Comparison of ENCODE assay signal across 1 cellular context in the genomic region with DNA sequence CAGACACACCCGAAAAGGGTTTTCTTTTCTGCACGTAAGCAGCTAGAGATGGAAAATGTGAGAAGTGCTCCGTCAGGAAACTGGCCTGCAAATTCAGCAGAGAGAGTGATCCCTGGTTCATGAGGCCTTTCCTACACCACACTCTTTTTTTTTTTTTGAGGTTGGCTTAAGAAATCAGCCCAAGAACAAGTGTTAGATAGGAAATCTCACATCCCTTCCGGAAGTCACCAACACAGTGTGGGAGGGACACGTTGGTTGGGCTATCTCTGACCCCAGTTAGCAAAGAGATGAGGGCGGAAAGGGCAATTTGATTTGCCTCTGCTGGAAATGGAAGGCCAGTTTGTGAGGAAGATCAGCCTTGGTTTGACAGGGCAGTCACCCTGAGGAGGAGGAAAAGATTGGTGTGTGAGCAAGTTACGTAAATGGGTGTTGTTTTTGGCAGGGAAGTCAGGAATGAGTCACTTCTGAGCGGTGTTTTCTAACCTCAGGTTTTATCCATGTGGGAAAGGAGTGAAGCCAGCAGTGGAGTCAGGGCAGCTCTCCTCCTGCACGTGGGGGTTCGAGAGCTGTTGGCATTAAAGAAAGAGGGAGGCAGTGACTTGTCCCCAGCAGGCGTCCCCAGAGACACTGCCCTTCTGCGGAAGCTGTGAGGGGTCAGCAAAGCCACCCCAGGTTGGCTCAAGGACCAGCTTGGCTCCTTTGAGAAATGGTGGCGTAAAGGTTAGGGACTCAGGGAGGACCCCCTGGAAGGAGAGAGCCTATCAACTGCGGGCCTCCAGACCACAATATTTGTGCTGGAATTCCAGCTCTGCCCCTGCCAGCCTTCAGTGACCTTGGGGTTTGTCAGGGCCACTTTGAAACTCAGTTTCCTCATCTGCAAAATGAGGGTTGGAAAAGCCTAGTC.
TF ChIP-seq lines count a peak whose summit lies in the region.

No MANE protein-coding gene starts in this region.

TF ChIP-seq in K562, 482 proteins besides CTCF, POLR2A, EP300 and RAD21 (continued from another document and continues in another):
- TF ChIP-seq POLR3G (IDR thresholded peaks at IDR 0.05; ENCODE audit: extremely low read depth, insufficient read length, insufficient replicate concordance) (no peak), TAF9B (IDR thresholded peaks at IDR 0.05; ENCODE audit: partially characterized antibody) (peak; percentile 81), RUNX1 (IDR thresholded peaks at IDR 0.05; ENCODE audit: low read depth) (0 out of 2 replicates have a peak, but pooled peaks have one; percentile 19), COPS2 (conservative IDR thresholded peaks at IDR 0.05) (no peak), MAFG (tag; conservative IDR thresholded peaks at IDR 0.05) (no peak), ELF1 (tag; IDR thresholded peaks at IDR 0.05) (peak; percentile 84), ZNF23 (CRISPR knock-in tag; IDR thresholded peaks at IDR 0.05) (peak; percentile 18; the same call in 1 of the 2 replicates), ETS2 (tag; IDR thresholded peaks at IDR 0.05; ENCODE audit: borderline replicate concordance, poor library complexity, severe bottlenecking) (no peak), NELFE (IDR thresholded peaks at IDR 0.05; ENCODE audit: insufficient read depth, insufficient read length) (no peak), SAFB2 (IDR thresholded peaks at IDR 0.05; ENCODE audit: borderline replicate concordance, low read depth, low read length, severe bottlenecking) (no peak), BRF1 (IDR thresholded peaks at IDR 0.05; ENCODE audit: borderline replicate concordance, extremely low read depth, insufficient read length) (no peak), ZNF174 (CRISPR knock-in tag; IDR thresholded peaks at IDR 0.05) (no peak), TSC22D4 (tag; IDR thresholded peaks at IDR 0.05) (no peak), ESRRA (IDR thresholded peaks at IDR 0.05; ENCODE audit: borderline replicate concordance, low read depth) (peak; percentile 53; the same call in 1 of the 2 replicates), FOXP1 (CRISPR knock-in tag; IDR thresholded peaks at IDR 0.05) (peak; percentile 40; the same call in 1 of the 2 replicates), GABPA (tag; conservative IDR thresholded peaks at IDR 0.05; ENCODE audit: low read depth) (peak; percentile 86), ZFP30 (CRISPR knock-in tag; IDR thresholded peaks at IDR 0.05; ENCODE audit: borderline replicate concordance) (no peak), SIX5 (IDR thresholded peaks at IDR 0.05; ENCODE audit: borderline replicate concordance in 1 of 2, insufficient read depth in 1 of 2, low read depth in 1 of 2, low read length in 2 of 2) (no peak), MTA3 (IDR thresholded peaks at IDR 0.05; ENCODE audit: borderline replicate concordance) (0 out of 2 replicates have a peak, but pooled peaks have one; percentile 58), CTBP1 (IDR thresholded peaks at IDR 0.05; ENCODE audit: borderline replicate concordance) (peak; percentile 72), ARHGAP35 (IDR thresholded peaks at IDR 0.05; ENCODE audit: partially characterized antibody) (no peak), KDM5B (IDR thresholded peaks at IDR 0.05; ENCODE audit: insufficient replicate concordance, low read depth, low read length) (peak; percentile 33), ZBED1 (IDR thresholded peaks at IDR 0.05) (peak; percentile 55; the same call in 1 of the 2 replicates), ZNF239 (CRISPR knock-in tag; IDR thresholded peaks at IDR 0.05) (peak; percentile 66; the same call in 1 of the 2 replicates), ZNF584 (CRISPR knock-in tag; IDR thresholded peaks at IDR 0.05; ENCODE audit: low read depth) (peak; percentile 89), MTA2 (IDR thresholded peaks at IDR 0.05; ENCODE audit: low read depth) (peak; percentile 53), ZKSCAN3 (CRISPR knock-in tag; IDR thresholded peaks at IDR 0.05) (peak; percentile 95), ZNF140 (CRISPR knock-in tag; IDR thresholded peaks at IDR 0.05) (no peak), HDAC3 (IDR thresholded peaks at IDR 0.05; ENCODE audit: borderline replicate concordance, partially characterized antibody) (peak; percentile 90), CBX1 (IDR thresholded peaks at IDR 0.05; ENCODE audit: low read depth) (no peak), NFIC (IDR thresholded peaks at IDR 0.05) (peak; percentile 95), ETV6 (IDR thresholded peaks at IDR 0.05; ENCODE audit: borderline replicate concordance in 1 of 2, low read depth in 2 of 2, low read length in 1 of 2) (peak; percentile 92 to 99), ETV6 (CRISPR knock-in tag; IDR thresholded peaks at IDR 0.05; ENCODE audit: borderline replicate concordance) (no peak), ZNF764 (CRISPR knock-in tag; IDR thresholded peaks at IDR 0.05; ENCODE audit: low read depth) (no peak), GATAD2B (IDR thresholded peaks at IDR 0.05; ENCODE audit: borderline replicate concordance) (peak; percentile 85), TCF7 (IDR thresholded peaks at IDR 0.05; ENCODE audit: borderline replicate concordance) (0 out of 2 replicates have a peak, but pooled peaks have one; percentile 45), KLF13 (tag; IDR thresholded peaks at IDR 0.05; ENCODE audit: borderline replicate concordance, low read depth) (0 out of 2 replicates have a peak, but pooled peaks have one; percentile 28)
- TF ChIP-seq, protein P1, sequence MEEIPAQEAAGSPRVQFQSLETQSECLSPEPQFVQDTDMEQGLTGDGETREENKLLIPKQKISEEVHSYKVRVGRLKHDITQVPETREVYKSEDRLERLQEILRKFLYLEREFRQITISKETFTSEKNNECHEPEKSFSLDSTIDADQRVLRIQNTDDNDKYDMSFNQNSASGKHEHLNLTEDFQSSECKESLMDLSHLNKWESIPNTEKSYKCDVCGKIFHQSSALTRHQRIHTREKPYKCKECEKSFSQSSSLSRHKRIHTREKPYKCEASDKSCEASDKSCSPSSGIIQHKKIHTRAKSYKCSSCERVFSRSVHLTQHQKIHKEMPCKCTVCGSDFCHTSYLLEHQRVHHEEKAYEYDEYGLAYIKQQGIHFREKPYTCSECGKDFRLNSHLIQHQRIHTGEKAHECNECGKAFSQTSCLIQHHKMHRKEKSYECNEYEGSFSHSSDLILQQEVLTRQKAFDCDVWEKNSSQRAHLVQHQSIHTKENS (CRISPR knock-in tag; IDR thresholded peaks at IDR 0.05): no peak
- TF ChIP-seq, protein P2, sequence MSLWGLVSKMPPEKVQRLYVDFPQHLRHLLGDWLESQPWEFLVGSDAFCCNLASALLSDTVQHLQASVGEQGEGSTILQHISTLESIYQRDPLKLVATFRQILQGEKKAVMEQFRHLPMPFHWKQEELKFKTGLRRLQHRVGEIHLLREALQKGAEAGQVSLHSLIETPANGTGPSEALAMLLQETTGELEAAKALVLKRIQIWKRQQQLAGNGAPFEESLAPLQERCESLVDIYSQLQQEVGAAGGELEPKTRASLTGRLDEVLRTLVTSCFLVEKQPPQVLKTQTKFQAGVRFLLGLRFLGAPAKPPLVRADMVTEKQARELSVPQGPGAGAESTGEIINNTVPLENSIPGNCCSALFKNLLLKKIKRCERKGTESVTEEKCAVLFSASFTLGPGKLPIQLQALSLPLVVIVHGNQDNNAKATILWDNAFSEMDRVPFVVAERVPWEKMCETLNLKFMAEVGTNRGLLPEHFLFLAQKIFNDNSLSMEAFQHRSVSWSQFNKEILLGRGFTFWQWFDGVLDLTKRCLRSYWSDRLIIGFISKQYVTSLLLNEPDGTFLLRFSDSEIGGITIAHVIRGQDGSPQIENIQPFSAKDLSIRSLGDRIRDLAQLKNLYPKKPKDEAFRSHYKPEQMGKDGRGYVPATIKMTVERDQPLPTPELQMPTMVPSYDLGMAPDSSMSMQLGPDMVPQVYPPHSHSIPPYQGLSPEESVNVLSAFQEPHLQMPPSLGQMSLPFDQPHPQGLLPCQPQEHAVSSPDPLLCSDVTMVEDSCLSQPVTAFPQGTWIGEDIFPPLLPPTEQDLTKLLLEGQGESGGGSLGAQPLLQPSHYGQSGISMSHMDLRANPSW (CRISPR knock-in tag; IDR thresholded peaks at IDR 0.05): no peak
- TF ChIP-seq, protein P3, sequence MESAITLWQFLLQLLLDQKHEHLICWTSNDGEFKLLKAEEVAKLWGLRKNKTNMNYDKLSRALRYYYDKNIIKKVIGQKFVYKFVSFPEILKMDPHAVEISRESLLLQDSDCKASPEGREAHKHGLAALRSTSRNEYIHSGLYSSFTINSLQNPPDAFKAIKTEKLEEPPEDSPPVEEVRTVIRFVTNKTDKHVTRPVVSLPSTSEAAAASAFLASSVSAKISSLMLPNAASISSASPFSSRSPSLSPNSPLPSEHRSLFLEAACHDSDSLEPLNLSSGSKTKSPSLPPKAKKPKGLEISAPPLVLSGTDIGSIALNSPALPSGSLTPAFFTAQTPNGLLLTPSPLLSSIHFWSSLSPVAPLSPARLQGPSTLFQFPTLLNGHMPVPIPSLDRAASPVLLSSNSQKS (CRISPR knock-in tag; IDR thresholded peaks at IDR 0.05): no peak
- TF ChIP-seq, protein P4, sequence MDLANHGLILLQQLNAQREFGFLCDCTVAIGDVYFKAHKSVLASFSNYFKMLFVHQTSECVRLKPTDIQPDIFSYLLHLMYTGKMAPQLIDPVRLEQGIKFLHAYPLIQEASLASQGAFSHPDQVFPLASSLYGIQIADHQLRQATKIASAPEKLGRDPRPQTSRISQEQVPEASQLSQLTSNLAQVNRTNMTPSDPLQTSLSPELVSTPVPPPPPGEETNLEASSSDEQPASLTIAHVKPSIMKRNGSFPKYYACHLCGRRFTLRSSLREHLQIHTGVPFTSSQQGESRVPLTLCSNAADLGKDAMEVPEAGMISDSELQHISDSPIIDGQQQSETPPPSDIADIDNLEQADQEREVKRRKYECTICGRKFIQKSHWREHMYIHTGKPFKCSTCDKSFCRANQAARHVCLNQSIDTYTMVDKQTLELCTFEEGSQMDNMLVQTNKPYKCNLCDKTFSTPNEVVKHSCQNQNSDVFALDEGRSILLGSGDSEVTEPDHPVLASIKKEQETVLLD (IDR thresholded peaks at IDR 0.05): peak; percentile 88
- TF ChIP-seq, protein P5, sequence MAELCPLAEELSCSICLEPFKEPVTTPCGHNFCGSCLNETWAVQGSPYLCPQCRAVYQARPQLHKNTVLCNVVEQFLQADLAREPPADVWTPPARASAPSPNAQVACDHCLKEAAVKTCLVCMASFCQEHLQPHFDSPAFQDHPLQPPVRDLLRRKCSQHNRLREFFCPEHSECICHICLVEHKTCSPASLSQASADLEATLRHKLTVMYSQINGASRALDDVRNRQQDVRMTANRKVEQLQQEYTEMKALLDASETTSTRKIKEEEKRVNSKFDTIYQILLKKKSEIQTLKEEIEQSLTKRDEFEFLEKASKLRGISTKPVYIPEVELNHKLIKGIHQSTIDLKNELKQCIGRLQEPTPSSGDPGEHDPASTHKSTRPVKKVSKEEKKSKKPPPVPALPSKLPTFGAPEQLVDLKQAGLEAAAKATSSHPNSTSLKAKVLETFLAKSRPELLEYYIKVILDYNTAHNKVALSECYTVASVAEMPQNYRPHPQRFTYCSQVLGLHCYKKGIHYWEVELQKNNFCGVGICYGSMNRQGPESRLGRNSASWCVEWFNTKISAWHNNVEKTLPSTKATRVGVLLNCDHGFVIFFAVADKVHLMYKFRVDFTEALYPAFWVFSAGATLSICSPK (IDR thresholded peaks at IDR 0.05; ENCODE audit: borderline replicate concordance): no peak
- TF ChIP-seq, protein P6, sequence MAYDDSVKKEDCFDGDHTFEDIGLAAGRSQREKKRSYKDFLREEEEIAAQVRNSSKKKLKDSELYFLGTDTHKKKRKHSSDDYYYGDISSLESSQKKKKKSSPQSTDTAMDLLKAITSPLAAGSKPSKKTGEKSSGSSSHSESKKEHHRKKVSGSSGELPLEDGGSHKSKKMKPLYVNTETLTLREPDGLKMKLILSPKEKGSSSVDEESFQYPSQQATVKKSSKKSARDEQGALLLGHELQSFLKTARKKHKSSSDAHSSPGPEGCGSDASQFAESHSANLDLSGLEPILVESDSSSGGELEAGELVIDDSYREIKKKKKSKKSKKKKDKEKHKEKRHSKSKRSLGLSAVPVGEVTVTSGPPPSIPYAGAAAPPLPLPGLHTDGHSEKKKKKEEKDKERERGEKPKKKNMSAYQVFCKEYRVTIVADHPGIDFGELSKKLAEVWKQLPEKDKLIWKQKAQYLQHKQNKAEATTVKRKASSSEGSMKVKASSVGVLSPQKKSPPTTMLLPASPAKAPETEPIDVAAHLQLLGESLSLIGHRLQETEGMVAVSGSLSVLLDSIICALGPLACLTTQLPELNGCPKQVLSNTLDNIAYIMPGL (CRISPR knock-in tag; IDR thresholded peaks at IDR 0.05): no peak
- TF ChIP-seq, protein P7, sequence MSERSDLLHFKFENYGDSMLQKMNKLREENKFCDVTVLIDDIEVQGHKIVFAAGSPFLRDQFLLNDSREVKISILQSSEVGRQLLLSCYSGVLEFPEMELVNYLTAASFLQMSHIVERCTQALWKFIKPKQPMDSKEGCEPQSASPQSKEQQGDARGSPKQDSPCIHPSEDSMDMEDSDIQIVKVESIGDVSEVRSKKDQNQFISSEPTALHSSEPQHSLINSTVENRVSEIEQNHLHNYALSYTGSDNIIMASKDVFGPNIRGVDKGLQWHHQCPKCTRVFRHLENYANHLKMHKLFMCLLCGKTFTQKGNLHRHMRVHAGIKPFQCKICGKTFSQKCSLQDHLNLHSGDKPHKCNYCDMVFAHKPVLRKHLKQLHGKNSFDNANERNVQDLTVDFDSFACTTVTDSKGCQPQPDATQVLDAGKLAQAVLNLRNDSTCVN (CRISPR knock-in tag; IDR thresholded peaks at IDR 0.05): peak; percentile 65; the same call in 1 of the 2 replicates
- TF ChIP-seq, protein P8, sequence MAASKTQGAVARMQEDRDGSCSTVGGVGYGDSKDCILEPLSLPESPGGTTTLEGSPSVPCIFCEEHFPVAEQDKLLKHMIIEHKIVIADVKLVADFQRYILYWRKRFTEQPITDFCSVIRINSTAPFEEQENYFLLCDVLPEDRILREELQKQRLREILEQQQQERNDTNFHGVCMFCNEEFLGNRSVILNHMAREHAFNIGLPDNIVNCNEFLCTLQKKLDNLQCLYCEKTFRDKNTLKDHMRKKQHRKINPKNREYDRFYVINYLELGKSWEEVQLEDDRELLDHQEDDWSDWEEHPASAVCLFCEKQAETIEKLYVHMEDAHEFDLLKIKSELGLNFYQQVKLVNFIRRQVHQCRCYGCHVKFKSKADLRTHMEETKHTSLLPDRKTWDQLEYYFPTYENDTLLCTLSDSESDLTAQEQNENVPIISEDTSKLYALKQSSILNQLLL (CRISPR knock-in tag; IDR thresholded peaks at IDR 0.05; ENCODE audit: borderline replicate concordance): no peak
- TF ChIP-seq, protein P9, sequence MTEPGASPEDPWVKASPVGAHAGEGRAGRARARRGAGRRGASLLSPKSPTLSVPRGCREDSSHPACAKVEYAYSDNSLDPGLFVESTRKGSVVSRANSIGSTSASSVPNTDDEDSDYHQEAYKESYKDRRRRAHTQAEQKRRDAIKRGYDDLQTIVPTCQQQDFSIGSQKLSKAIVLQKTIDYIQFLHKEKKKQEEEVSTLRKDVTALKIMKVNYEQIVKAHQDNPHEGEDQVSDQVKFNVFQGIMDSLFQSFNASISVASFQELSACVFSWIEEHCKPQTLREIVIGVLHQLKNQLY (CRISPR knock-in tag; conservative IDR thresholded peaks at IDR 0.05): no peak
- TF ChIP-seq, protein P10, sequence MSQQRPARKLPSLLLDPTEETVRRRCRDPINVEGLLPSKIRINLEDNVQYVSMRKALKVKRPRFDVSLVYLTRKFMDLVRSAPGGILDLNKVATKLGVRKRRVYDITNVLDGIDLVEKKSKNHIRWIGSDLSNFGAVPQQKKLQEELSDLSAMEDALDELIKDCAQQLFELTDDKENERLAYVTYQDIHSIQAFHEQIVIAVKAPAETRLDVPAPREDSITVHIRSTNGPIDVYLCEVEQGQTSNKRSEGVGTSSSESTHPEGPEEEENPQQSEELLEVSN (IDR thresholded peaks at IDR 0.05; ENCODE audit: borderline replicate concordance in 1 of 2, extremely low read depth in 1 of 2, insufficient read depth in 1 of 2, insufficient read length in 1 of 2, low read depth in 1 of 2, low read length in 1 of 2, poor library complexity in 1 of 2, severe bottlenecking in 1 of 2): peak; percentile 65 to 68
